In genomic region chr13:45417790-45418534, GRCh38 we compare ENCODE assay signal across 8 cellular contexts. TPM values are rescaled to one million over a fixed set of nuclear protein-coding genes. Genes with fewer than 3 reads are reported as not detected.
DNase-seq lines count a peak whose midpoint lies in the region; ATAC-seq and TF ChIP-seq lines count a peak whose summit lies in the region.

TSS of gene SLC25A30 (minus strand) at chr13:45418373. CDS start at chr13:45411425, 6,948 bp downstream.

- no peaks in the 10 kb centered on the region for H3K9me3 ChIP-seq in BLaER1
- no peaks in the 10 kb centered on the region for H3K9me3 ChIP-seq in liver (ENCODE audit: control insufficient read depth in 4 of 4, low read length in 3 of 4)

- H3K4me1 ChIP-seq in BLaER1 (peaks cover 15% of the 10 kb centered on the region), liver (ENCODE audit: control insufficient read depth in 4 of 4, insufficient read depth in 4 of 4, low read length in 3 of 4) (peaks cover 7 to 26% (median 19%) of the 10 kb centered on the region in 4 donors)

- peak; percentile 59 for DNase-seq in GM19240 (ENCODE audit: insufficient read length, low spot score)
- DNase-seq in NCI-H748 treated with DMSO at 0.1 percent for 48 hours (lab: John Stamatoyannopoulos, UW) = peak; percentile 86
- DNase-seq in activated CD4-positive, alpha-beta T cell treated with anti-CD3 and anti-CD28 coated beads, Interleukin-2, amount 50 U/mL, for 48 hours = peak; percentile 93 to 95
- peak; percentile 50 to 94 for DNase-seq in dermis microvascular lymphatic vessel endothelial cell (ENCODE audit: low read depth in 2 of 2)
- DNase-seq in stimulated activated CD4-positive, alpha-beta T cell treated with anti-CD3 and anti-CD28 coated beads, Interleukin-4, amount 100 ng/mL, for 24 hours = peak; percentile 95

- TF ChIP-seq CTCF in liver (IDR thresholded peaks at IDR 0.05; ENCODE audit: low read depth, low read length, missing input control) = no peak

- H3K9ac ChIP-seq in BLaER1 (peak within 1 kb of the TSS; percentile 81), liver (ENCODE audit: low read depth in 1 of 2, low read length in 2 of 2) (peak within 1 kb of the TSS; percentile 82 to 97)

- H3K4me3 ChIP-seq in BLaER1 (peak within 1 kb of the TSS; percentile 84), liver (ENCODE audit: low read depth in 1 of 3, low read length in 3 of 3) (peak within 1 kb of the TSS; percentile 71 to 95 (median 76))

- peak within 1 kb of the TSS; percentile 91 for H3K4me2 ChIP-seq in BLaER1

- ATAC-seq in HG03460 (IDR thresholded peaks at IDR 0.05; ENCODE audit: unreplicated experiment) = peak; percentile 92

- H3K27ac ChIP-seq in BLaER1 = peak within 1 kb of the TSS; percentile 82
- H3K27ac ChIP-seq in liver (ENCODE audit: low read depth in 1 of 2, low read length in 2 of 2) = peak within 1 kb of the TSS; percentile 88 to 89

- H3K27me3 ChIP-seq in BLaER1 = no peaks in the 10 kb centered on the region
- H3K27me3 ChIP-seq in liver (ENCODE audit: control insufficient read depth in 4 of 4, insufficient read depth in 4 of 4, low read length in 3 of 4) = no peaks in the 10 kb centered on the region

- WGBS in liver = under 1% methylated on average over 64 of the region's 64 CpGs

- H4K20me1 ChIP-seq in BLaER1 = peaks cover 10% of the 10 kb centered on the region; the same call in 1 of the 2 replicates

- H3K36me3 ChIP-seq in BLaER1 (no peaks in the 10 kb centered on the region), liver (ENCODE audit: control insufficient read depth in 4 of 4, insufficient read depth in 3 of 4, low read depth in 1 of 4, low read length in 3 of 4) (no peaks in the 10 kb centered on the region)

- peak in 1 of 2 donors; percentile 35 for TF ChIP-seq RAD21 in liver (IDR thresholded peaks at IDR 0.05)

TF ChIP-seq in liver, 16 proteins besides CTCF, POLR2A, EP300 and RAD21:
- no peak for TF ChIP-seq ZBTB33 (IDR thresholded peaks at IDR 0.05)
- TF ChIP-seq HNF4A (conservative IDR thresholded peaks at IDR 0.05) = peak in 1 of 2 donors; percentile 19
- TF ChIP-seq YY1 (IDR thresholded peaks at IDR 0.05) = peak; percentile 68
- TF ChIP-seq TAF1 (conservative IDR thresholded peaks at IDR 0.05) = peak; percentile 74
- no peak for TF ChIP-seq RXRA (IDR thresholded peaks at IDR 0.05)
- no peak for TF ChIP-seq HNF4G (IDR thresholded peaks at IDR 0.05)
- no peak for TF ChIP-seq GABPA (IDR thresholded peaks at IDR 0.05 in 1 of 2, conservative IDR thresholded peaks at IDR 0.05 in 1 of 2)
- TF ChIP-seq MAX (IDR thresholded peaks at IDR 0.05) = no peak
- TF ChIP-seq NR2F2 (IDR thresholded peaks at IDR 0.05) = no peak
- TF ChIP-seq REST (IDR thresholded peaks at IDR 0.05) = peak; percentile 94
- no peak for TF ChIP-seq FOXA1 (IDR thresholded peaks at IDR 0.05)
- no peak for TF ChIP-seq FOXA2 (IDR thresholded peaks at IDR 0.05)
- no peak for TF ChIP-seq EGR1 (IDR thresholded peaks at IDR 0.05; ENCODE audit: low read depth in 2 of 2)
- no peak for TF ChIP-seq JUND (IDR thresholded peaks at IDR 0.05)
- peak; percentile 63 for TF ChIP-seq SP1 (IDR thresholded peaks at IDR 0.05)
- no peak for TF ChIP-seq ATF3 (IDR thresholded peaks at IDR 0.05)
TF ChIP-seq in liver: peak in this region for 5.

RNA-seq across cellular contexts. Expression of gene SLC25A30, which starts in this region (rescaled TPM):
- 9.4 TPM in 2 replicates for total RNA-seq in dermis microvascular lymphatic vessel endothelial cell
- 10 to 100 TPM; 11.7 to 59.2 TPM for total RNA-seq in liver
- 10 to 100 TPM in 1 of 2 donors, 1 to 10 TPM in 1; 5.4 to 23.8 TPM for polyA plus RNA-seq in liver

Comparison
In these comparisons a context has a peak if more than half of its experiments do, and no peak if none do; other contexts are left out.
1. Peak in every context shown above with its lines: DNase-seq, ATAC-seq, H3K4me3 ChIP-seq and H3K27ac ChIP-seq.